ENCODE assay signal across 18 cellular contexts in the genomic region with DNA sequence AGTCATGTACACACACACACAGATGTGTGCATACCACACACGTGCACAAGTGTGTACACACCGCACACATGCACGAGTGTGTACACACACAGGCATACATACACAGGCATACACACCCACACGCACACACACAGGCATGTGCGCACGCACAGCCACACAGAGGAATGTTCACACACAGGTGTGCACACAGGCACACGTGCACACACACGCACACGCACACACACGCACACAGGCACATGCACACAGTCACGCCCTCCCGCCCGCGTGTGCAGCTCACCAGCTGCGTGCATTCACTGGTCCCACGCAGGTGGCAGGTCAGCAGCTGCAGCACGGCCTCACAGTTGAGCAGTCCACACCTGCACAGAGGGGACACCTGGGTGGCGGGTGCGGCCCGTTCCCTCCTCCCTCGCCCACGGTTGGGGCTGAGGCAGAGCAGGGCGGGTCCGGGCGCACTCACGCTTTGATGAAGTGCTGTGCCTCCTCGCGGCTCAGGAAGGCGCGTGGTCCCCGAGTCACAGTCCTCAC. TPM values are rescaled to one million over a fixed set of nuclear protein-coding genes. Genes with fewer than 3 reads are reported as not detected.
DNase-seq lines count a peak whose midpoint lies in the region; ATAC-seq, FAIRE-seq and TF ChIP-seq lines count a peak whose summit lies in the region.
"Had no signal": no experiment of that assay in that cellular context is flagged by ENCODE, and none has a peak within 500 bp of the region (broad histone marks: within the 10 kb centered on the region; RNA-seq: fewer than 3 reads in every experiment).

No MANE protein-coding gene starts in this region.

- H3K4me1 Mint-ChIP-seq in stimulated activated naive B cell treated with anti-CD40 and anti-IgM and Interleukin-4, amounts not matched to agents 10 μg/mL and 1 μg/mL and 100 μg/mL, for 72 hours, result peaks cover 30 to 40% of the 10 kb centered on the region in 2 donors

- no peak for FAIRE-seq in H1 (lab: Jason Lieb, UNC)
- FAIRE-seq: D721Med had no signal

- H3K27ac ChIP-seq in left ventricle myocardium inferior (replicated peaks) (no peak overlapping the region), HCT116 (ENCODE audit: low read depth, low read length) (no peak overlapping the region), H1 (ENCODE audit: low read depth, low read length) (no peak overlapping the region), SJCRH30 (no peak overlapping the region), foreskin keratinocyte (no peak overlapping the region), OCI-LY7 (ENCODE audit: low read depth, low read length, poor library complexity, severe bottlenecking) (no peak overlapping the region)
- H3K27ac ChIP-seq: SK-N-MC had no signal

- no peak for TF ChIP-seq POLR2A in HCT116 (IDR thresholded peaks at IDR 0.05; ENCODE audit: borderline replicate concordance, extremely low read depth, insufficient read depth, insufficient read length)
- no peak for TF ChIP-seq POLR2A in H1 (IDR thresholded peaks at IDR 0.05; ENCODE audit: control extremely low read depth in 1 of 2, low read depth in 2 of 2, low read length in 2 of 2)

- H3K4me1 ChIP-seq in left ventricle myocardium inferior (no peaks in the 10 kb centered on the region), HCT116 (ENCODE audit: control insufficient read depth in 1 of 2, insufficient read depth in 2 of 2, low read length in 2 of 2) (no peaks in the 10 kb centered on the region), H1 (replicated peaks in 1 of 4; ENCODE audit: control insufficient read depth in 3 of 4, insufficient read depth in 4 of 4, low read length in 3 of 4) (no peaks in the 10 kb centered on the region), SJCRH30 (no peaks in the 10 kb centered on the region), foreskin keratinocyte (no peaks in the 10 kb centered on the region), OCI-LY7 (ENCODE audit: insufficient read depth, low read length, poor library complexity, severe bottlenecking) (peaks cover 17% of the 10 kb centered on the region)

- H2BK20ac ChIP-seq in H1 (ENCODE audit: low read length), result no peak overlapping the region

- TF ChIP-seq CTCF in left ventricle myocardium inferior (IDR thresholded peaks at IDR 0.05; ENCODE audit: borderline replicate concordance) (no peak), HCT116 (IDR thresholded peaks at IDR 0.05 in 2 of 3, conservative IDR thresholded peaks at IDR 0.05 in 1 of 3; ENCODE audit: borderline replicate concordance in 1 of 3, insufficient read depth in 1 of 3, low read depth in 2 of 3, low read length in 2 of 3) (no peak), H1 (IDR thresholded peaks at IDR 0.05; ENCODE audit: control extremely low read depth in 1 of 3, insufficient read depth in 1 of 3, low read depth in 1 of 3, low read length in 3 of 3) (no peak), foreskin keratinocyte (conservative IDR thresholded peaks at IDR 0.05) (no peak), OCI-LY7 (conservative IDR thresholded peaks at IDR 0.05; ENCODE audit: low read length) (no peak)

- peaks cover 28 to 35% of the 10 kb centered on the region in 2 donors for H3K36me3 Mint-ChIP-seq in stimulated activated naive B cell treated with anti-CD40 and anti-IgM and Interleukin-4, amounts not matched to agents 10 μg/mL and 1 μg/mL and 100 μg/mL, for 72 hours

- BruUV-seq in HCT116 (replicated peaks; lab: Mats Ljungman, UMichigan) (no TSS peak), OCI-LY7 (replicated peaks; lab: Mats Ljungman, UMichigan) (no TSS peak)

- POLR2A ChIA-PET in HCT116 (lab: Charles Lee), result no interaction called here
- POLR2A ChIA-PET in H1 (lab: Charles Lee; ENCODE audit: partially characterized antibody), result interaction anchor here (0.6 to 1.1 kb wide), 4 partner anchors 14 to 82 kb away, joined by 3 to 4 read pairs (median 3); no protein-coding TSS in a partner anchor
- POLR2A ChIA-PET in OCI-LY7 (lab: Charles Lee), result no interaction called here

- peak overlapping the region; percentile 71 for H2BK5ac ChIP-seq in H1 (ENCODE audit: low read depth, low read length)

- intact Hi-C loops in Right ventricle myocardium inferior (cut with DNase I) (no loop called here), left ventricle myocardium inferior (cut with micrococcal nuclease) (no loop called here), HCT116 (cut with micrococcal nuclease) (no loop called here), OCI-LY7 (cut with micrococcal nuclease; ENCODE audit: unreplicated experiment) (no loop called here)

- no peak for TF ChIP-seq EP300 in H1 (IDR thresholded peaks at IDR 0.05; ENCODE audit: borderline replicate concordance in 1 of 2, low read depth in 2 of 2, low read length in 2 of 2)

- ATAC-seq in Right ventricle myocardium inferior (no peak), HCT116 (peak; percentile 2; the same call in 1 of the 2 replicates), foreskin keratinocyte (no peak)
- ATAC-seq in stimulated activated naive B cell treated with anti-CD40 and anti-IgM and Interleukin-4, amounts not matched to agents 10 μg/mL and 1 μg/mL and 100 μg/mL, for 72 hours (replicated peaks), result no peak

- no peak overlapping the region for H3K23ac ChIP-seq in H1 (ENCODE audit: insufficient read length)

- H3K36me3 ChIP-seq in left ventricle myocardium inferior (peaks cover 50% of the 10 kb centered on the region), HCT116 (ENCODE audit: control insufficient read depth in 1 of 2, insufficient read depth in 2 of 2, low read length in 2 of 2) (peaks cover 5 to 7% of the 10 kb centered on the region in 2 experiments; a peak in 1 of 4 replicates), H1 (ENCODE audit: control insufficient read depth in 2 of 4, insufficient read depth in 4 of 4, low read length in 3 of 4) (peaks cover 0 to 18% (median 4%) of the 10 kb centered on the region in 4 experiments; a peak in 5 of 8 replicates), SJCRH30 (peaks cover 23% of the 10 kb centered on the region), OCI-LY7 (ENCODE audit: insufficient read depth, low read length) (peaks cover 23% of the 10 kb centered on the region)

- H3K56ac ChIP-seq in H1 (replicated peaks; ENCODE audit: insufficient read length, low read depth, low read length), result no peak overlapping the region

- H2AK5ac ChIP-seq in H1 (ENCODE audit: low read depth, low read length), result no peak overlapping the region

- no peaks in the 10 kb centered on the region for H4K20me1 ChIP-seq in HCT116 (ENCODE audit: insufficient read depth)
- peaks cover 0 to 14% of the 10 kb centered on the region in 2 experiments for H4K20me1 ChIP-seq in H1 (replicated peaks in 1 of 2; ENCODE audit: control insufficient read depth in 1 of 2, insufficient read depth in 2 of 2, low read length in 2 of 2)
- H4K20me1 ChIP-seq in OCI-LY7 (ENCODE audit: insufficient read depth, low read length), result no peaks in the 10 kb centered on the region

- H3K4me3 ChIP-seq in left ventricle myocardium inferior (no peak overlapping the region), HCT116 (replicated peaks in 1 of 2; ENCODE audit: low read depth in 1 of 2, low read length in 2 of 2) (no peak overlapping the region), H1 (ENCODE audit: extremely low read depth in 1 of 4, insufficient read depth in 2 of 4, low read depth in 3 of 4, low read length in 4 of 4) (no peak overlapping the region), SJCRH30 (no peak overlapping the region), OCI-LY7 (ENCODE audit: low read depth, low read length, poor library complexity, severe bottlenecking) (no peak overlapping the region)
- H3K4me3 ChIP-seq: SK-N-MC had no signal

- H2AFZ ChIP-seq in HCT116 (ENCODE audit: low read depth, low read length, poor library complexity, severe bottlenecking) (no peak overlapping the region), H1 (ENCODE audit: low read length) (no peak overlapping the region), OCI-LY7 (ENCODE audit: low read length) (no peak overlapping the region)

- H3K9me2 ChIP-seq in HCT116 (ENCODE audit: insufficient read depth) (no peaks in the 10 kb centered on the region), OCI-LY7 (ENCODE audit: insufficient read depth, low read length) (no peaks in the 10 kb centered on the region)

- H4K91ac ChIP-seq in H1 (replicated peaks; ENCODE audit: insufficient read length, low read length), result no peak overlapping the region

- H2BK120ac ChIP-seq in H1 (replicated peaks; ENCODE audit: low read depth, low read length), result no peak overlapping the region

- WGBS in H1 (ENCODE audit: extremely low coverage in 1 of 2, insufficient coverage in 1 of 2, insufficient read length in 1 of 2, insufficient replicate concordance in 2 of 2, low coverage in 1 of 2, low lambda C conversion rate in 2 of 2, missing lambda C conversion rate in 1 of 2), 2 experiments, result 91% methylated on average over 31 of the region's 31 CpGs; no CpG with 5 or more reads in 1 of the 2 experiments

- H2BK15ac ChIP-seq in H1 (ENCODE audit: low read length), result peak overlapping the region; percentile 53; the same call in 1 of the 2 replicates

- no peak overlapping the region; the same call in 1 of the 2 replicates for H4K8ac ChIP-seq in H1 (ENCODE audit: extremely low read depth, insufficient read depth, low read length)

- H3K79me2 ChIP-seq in HCT116 (ENCODE audit: insufficient read depth, low read length) (no peaks in the 10 kb centered on the region; the same call in 1 of the 2 replicates), H1 (ENCODE audit: control insufficient read depth in 1 of 2, insufficient read depth in 2 of 2, low read length in 2 of 2) (no peaks in the 10 kb centered on the region), OCI-LY7 (ENCODE audit: insufficient read depth, low read depth, low read length) (no peaks in the 10 kb centered on the region)

- H3K9ac ChIP-seq in HCT116 (ENCODE audit: low read length) (no peak overlapping the region), H1 (replicated peaks in 1 of 4; ENCODE audit: extremely low read depth in 1 of 4, low read depth in 3 of 4, low read length in 3 of 4) (no peak overlapping the region)

- no peaks in the 10 kb centered on the region for H3K27me3 Mint-ChIP-seq in stimulated activated naive B cell treated with anti-CD40 and anti-IgM and Interleukin-4, amounts not matched to agents 10 μg/mL and 1 μg/mL and 100 μg/mL, for 72 hours
- H3K27me3 Mint-ChIP-seq: CD4-positive, alpha-beta memory T cell; IgD-negative memory B cell had no signal

- no peak for TF ChIP-seq RAD21 in HCT116 (IDR thresholded peaks at IDR 0.05; ENCODE audit: low read depth)
- TF ChIP-seq RAD21 in H1 (IDR thresholded peaks at IDR 0.05 in 1 of 2, conservative IDR thresholded peaks at IDR 0.05 in 1 of 2; ENCODE audit: low read depth in 2 of 2, low read length in 2 of 2), result no peak

- no peak overlapping the region for H3K4ac ChIP-seq in H1 (replicated peaks; ENCODE audit: insufficient read length, low read depth, low read length)

- DNase-seq in Right ventricle myocardium inferior (ENCODE audit: missing footprints) (peak; percentile 47), left ventricle myocardium inferior (no peak), HCT116 (ENCODE audit: low read depth, low spot score) (no peak), H1 (ENCODE audit: low read depth in 1 of 2, low spot score in 2 of 2) (no peak), SJCRH30 (no peak), foreskin keratinocyte (no peak), OCI-LY7 (ENCODE audit: low spot score) (no peak)
- no peak for DNase-seq in stimulated activated naive B cell treated with anti-CD40 and anti-IgM and Interleukin-4, amounts not matched to agents 10 μg/mL and 1 μg/mL and 100 μg/mL, for 72 hours
- DNase-seq: DMS79 treated with DMSO at 0.1 percent for 48 hours; GDM1; NCI-H1436; NCI-H2029 treated with DMSO at 0.1 percent for 48 hours; NCI-H226; NK-92 treated with Interleukin-12 subunit alpha and Interleukin-12 subunit beta, amount 100 ng/mL, for 24 hours had no signal

- H3K14ac ChIP-seq in H1 (ENCODE audit: insufficient read length), result no peak overlapping the region

- RAD21 ChIA-PET in HCT116 (lab: Charles Lee; ENCODE audit: low non-redundant PET in 1 of 2, low total read pairs in 2 of 2, uncharacterized antibody in 2 of 2, unreplicated experiment in 2 of 2), result no interaction called here

- H4K5ac ChIP-seq in H1 (ENCODE audit: insufficient read length, low read depth, low read length), result no peak overlapping the region

- no peak overlapping the region for H3K18ac ChIP-seq in H1 (ENCODE audit: extremely low read depth, low read length)

- CTCF ChIA-PET in HCT116 (lab: Charles Lee), result interaction anchor here (1.1 kb wide), 1 partner anchor 8 kb away, joined by 4 read pairs; a partner anchor contains a TSS
- CTCF ChIA-PET in H1 (lab: Charles Lee; ENCODE audit: partially characterized antibody), result interaction anchor here (1.0 to 1.7 kb wide), 6 partner anchors 14 to 140 kb away, joined by 3 to 10 read pairs (median 4); no protein-coding TSS in a partner anchor
- CTCF ChIA-PET in OCI-LY7 (lab: Charles Lee; ENCODE audit: unreplicated experiment), result no interaction called here

- peaks cover 8% of the 10 kb centered on the region for H3K9me3 ChIP-seq in left ventricle myocardium inferior (replicated peaks)
- H3K9me3 ChIP-seq in HCT116 (ENCODE audit: control insufficient read depth in 1 of 2, insufficient read depth in 1 of 2, low read depth in 1 of 2, low read length in 2 of 2), result no peaks in the 10 kb centered on the region
- no peaks in the 10 kb centered on the region; a peak in 1 of 4 replicates for H3K9me3 ChIP-seq in H1 (ENCODE audit: insufficient read depth in 2 of 2, low read depth in 1 of 2, low read length in 1 of 2)
- no peaks in the 10 kb centered on the region for H3K9me3 ChIP-seq in SJCRH30 (replicated peaks)
- no peaks in the 10 kb centered on the region for H3K9me3 ChIP-seq in OCI-LY7 (ENCODE audit: low read length)

- H3K4me3 Mint-ChIP-seq in stimulated activated naive B cell treated with anti-CD40 and anti-IgM and Interleukin-4, amounts not matched to agents 10 μg/mL and 1 μg/mL and 100 μg/mL, for 72 hours, result no peak overlapping the region
- H3K4me3 Mint-ChIP-seq: CD4-positive, alpha-beta memory T cell; IgD-negative memory B cell had no signal

- no peaks in the 10 kb centered on the region for H3K27me3 ChIP-seq in left ventricle myocardium inferior (ENCODE audit: low read depth)
- no peaks in the 10 kb centered on the region for H3K27me3 ChIP-seq in HCT116 (ENCODE audit: insufficient read depth, low read length)
- H3K27me3 ChIP-seq in H1 (replicated peaks in 1 of 4; ENCODE audit: control insufficient read depth in 3 of 4, extremely low read depth in 1 of 4, insufficient read depth in 3 of 4, low read length in 3 of 4), result no peaks in the 10 kb centered on the region
- H3K27me3 ChIP-seq in SJCRH30, result no peaks in the 10 kb centered on the region
- H3K27me3 ChIP-seq in foreskin keratinocyte, result no peaks in the 10 kb centered on the region

- H3K79me1 ChIP-seq in H1 (ENCODE audit: low read depth, low read length), result no peaks in the 10 kb centered on the region; the same call in 1 of the 2 replicates

- no peak overlapping the region for H3K4me2 ChIP-seq in HCT116 (ENCODE audit: low read length)
- no peak overlapping the region for H3K4me2 ChIP-seq in H1 (ENCODE audit: insufficient read depth in 1 of 2, low read depth in 2 of 2, low read length in 2 of 2)
- H3K4me2 ChIP-seq in OCI-LY7 (ENCODE audit: low read length), result no peak overlapping the region

- peak overlapping the region; percentile 16 for H3K27ac Mint-ChIP-seq in stimulated activated naive B cell treated with anti-CD40 and anti-IgM and Interleukin-4, amounts not matched to agents 10 μg/mL and 1 μg/mL and 100 μg/mL, for 72 hours

- peak overlapping the region; percentile 43; the same call in 1 of the 2 replicates for H2BK12ac ChIP-seq in H1 (ENCODE audit: low read depth, low read length)

- no peaks in the 10 kb centered on the region for H3K23me2 ChIP-seq in H1 (ENCODE audit: low read depth, low read length)

- no peaks in the 10 kb centered on the region for H3K9me3 Mint-ChIP-seq in stimulated activated naive B cell treated with anti-CD40 and anti-IgM and Interleukin-4, amounts not matched to agents 10 μg/mL and 1 μg/mL and 100 μg/mL, for 72 hours
- H3K9me3 Mint-ChIP-seq: IgD-negative memory B cell had no signal

RNA-seq across cellular contexts. Expression of a gene that starts 7.7 kb away (rescaled TPM):
- total RNA-seq in Right ventricle myocardium inferior (11.1 TPM), left ventricle myocardium inferior (15.9 TPM), HCT116 (2021; ENCODE audit: unreplicated experiment) (50.6 TPM), foreskin keratinocyte (14.4 and 16.7 TPM in 2 replicates), OCI-LY7 (2022) (75.3 and 78.9 TPM in 2 replicates)
- 24.0 and 26.4 TPM in 2 replicates for polyA plus RNA-seq in HCT116 (2012)
- 22.9 and 26.0 TPM in 2 replicates for total RNA-seq in H1 (2021; fragmentation: NEBNext Ultra II Directional; extraction: Animal tissue kit (Norgen Biotek cat#: 25700))
- polyA plus RNA-seq in H1 (2011; rRNA removed) (28.0 and 59.8 TPM in 2 replicates), foreskin keratinocyte (14.1 and 14.5 TPM in 2 replicates)
- polyA plus RNA-seq in H1 (2011; cell fraction: cytosol; rRNA removed), result 31.4 TPM
- polyA plus RNA-seq in H1 (2011; cell fraction: nucleus; rRNA removed), result 172 TPM
- 16.6 to 27.7 TPM (median 21.3 TPM) in 4 replicates for polyA plus RNA-seq in H1 (2012, experiment 1 of 2)
- polyA plus RNA-seq in H1 (2012, experiment 2 of 2), result 14.6 TPM
- polyA plus RNA-seq in H1 (2013, experiment 1 of 2), result 24.1 TPM
- 19.1 TPM for polyA plus RNA-seq in H1 (2013, experiment 2 of 2)
- 7.9 and 10.5 TPM in 2 replicates for polyA minus RNA-seq in H1 (2011; rRNA and poly(A)+ RNA removed)
- polyA minus RNA-seq in H1 (2011; cell fraction: cytosol; rRNA and poly(A)+ RNA removed), result 19.7 TPM
- 44.0 TPM for polyA minus RNA-seq in H1 (2011; cell fraction: nucleus; rRNA and poly(A)+ RNA removed)
- 21.5 and 29.3 TPM in 2 replicates for total RNA-seq in SJCRH30 (2014; rRNA removed; shearing (Covaris generic))
- 29.7 and 46.4 TPM in 2 replicates for total RNA-seq in OCI-LY7 (2014; rRNA removed; shearing (Covaris generic))

RNA-seq across cellular contexts. Expression of a gene that starts 7.9 kb away (rescaled TPM):
- 58.0 TPM for total RNA-seq in Right ventricle myocardium inferior
- 61.5 TPM for total RNA-seq in left ventricle myocardium inferior
- 102 TPM for total RNA-seq in HCT116 (2021; ENCODE audit: unreplicated experiment)
- 193 and 202 TPM in 2 replicates for polyA plus RNA-seq in HCT116 (2012)
- 48.9 and 60.2 TPM in 2 replicates for total RNA-seq in H1 (2021; fragmentation: NEBNext Ultra II Directional; extraction: Animal tissue kit (Norgen Biotek cat#: 25700))
- polyA plus RNA-seq in H1 (2011; rRNA removed), result 91.1 and 95.6 TPM in 2 replicates
- 88.1 TPM for polyA plus RNA-seq in H1 (2011; cell fraction: cytosol; rRNA removed)
- polyA plus RNA-seq in H1 (2011; cell fraction: nucleus; rRNA removed), result 56.3 TPM
- polyA plus RNA-seq in H1 (2012, experiment 1 of 2), result 123 to 151 TPM (median 134 TPM) in 4 replicates
- polyA plus RNA-seq in H1 (2012, experiment 2 of 2), result 129 TPM
- 160 TPM for polyA plus RNA-seq in H1 (2013, experiment 1 of 2)
- 163 TPM for polyA plus RNA-seq in H1 (2013, experiment 2 of 2)
- polyA minus RNA-seq in H1 (2011; rRNA and poly(A)+ RNA removed), result 7.2 and 14.2 TPM in 2 replicates
- 20.0 TPM for polyA minus RNA-seq in H1 (2011; cell fraction: cytosol; rRNA and poly(A)+ RNA removed)
- 21.6 TPM for polyA minus RNA-seq in H1 (2011; cell fraction: nucleus; rRNA and poly(A)+ RNA removed)
- 129 and 132 TPM in 2 replicates for total RNA-seq in SJCRH30 (2014; rRNA removed; shearing (Covaris generic))
- 144 and 194 TPM in 2 replicates for total RNA-seq in foreskin keratinocyte
- 172 and 212 TPM in 2 replicates for polyA plus RNA-seq in foreskin keratinocyte
- total RNA-seq in OCI-LY7 (2014; rRNA removed; shearing (Covaris generic)), result 129 and 161 TPM in 2 replicates
- total RNA-seq in OCI-LY7 (2022), result 151 and 165 TPM in 2 replicates

RNA-seq across cellular contexts. Expression of a gene that starts 8.4 kb away (rescaled TPM):
- total RNA-seq in Right ventricle myocardium inferior (8.9 TPM), left ventricle myocardium inferior (7.6 TPM), HCT116 (2021; ENCODE audit: unreplicated experiment) (30.2 TPM), foreskin keratinocyte (10.9 and 12.1 TPM in 2 replicates), OCI-LY7 (2022) (36.0 and 38.6 TPM in 2 replicates)
- polyA plus RNA-seq in HCT116 (2012), result 28.5 and 28.9 TPM in 2 replicates
- 22.5 and 23.2 TPM in 2 replicates for total RNA-seq in H1 (2021; fragmentation: NEBNext Ultra II Directional; extraction: Animal tissue kit (Norgen Biotek cat#: 25700))
- polyA plus RNA-seq in H1 (2011; rRNA removed) (5.9 and 11.5 TPM in 2 replicates), foreskin keratinocyte (10.8 and 13.2 TPM in 2 replicates)
- polyA plus RNA-seq in H1 (2011; cell fraction: cytosol; rRNA removed), result 19.5 TPM
- 51.9 TPM for polyA plus RNA-seq in H1 (2011; cell fraction: nucleus; rRNA removed)
- polyA plus RNA-seq in H1 (2012, experiment 1 of 2), result 12.1 to 30.1 TPM (median 26.5 TPM) in 4 replicates
- polyA plus RNA-seq in H1 (2012, experiment 2 of 2), result 11.9 TPM
- polyA plus RNA-seq in H1 (2013, experiment 1 of 2), result 11.2 TPM
- 10.1 TPM for polyA plus RNA-seq in H1 (2013, experiment 2 of 2)
- 3.9 and 4.0 TPM in 2 replicates for polyA minus RNA-seq in H1 (2011; rRNA and poly(A)+ RNA removed)
- 13.9 TPM for polyA minus RNA-seq in H1 (2011; cell fraction: cytosol; rRNA and poly(A)+ RNA removed)
- 14.3 TPM for polyA minus RNA-seq in H1 (2011; cell fraction: nucleus; rRNA and poly(A)+ RNA removed)
- 31.5 and 33.0 TPM in 2 replicates for total RNA-seq in SJCRH30 (2014; rRNA removed; shearing (Covaris generic))
- total RNA-seq in OCI-LY7 (2014; rRNA removed; shearing (Covaris generic)), result 32.9 and 35.0 TPM in 2 replicates
